ENCODE assay signal across 8 cellular contexts in the genomic region with DNA sequence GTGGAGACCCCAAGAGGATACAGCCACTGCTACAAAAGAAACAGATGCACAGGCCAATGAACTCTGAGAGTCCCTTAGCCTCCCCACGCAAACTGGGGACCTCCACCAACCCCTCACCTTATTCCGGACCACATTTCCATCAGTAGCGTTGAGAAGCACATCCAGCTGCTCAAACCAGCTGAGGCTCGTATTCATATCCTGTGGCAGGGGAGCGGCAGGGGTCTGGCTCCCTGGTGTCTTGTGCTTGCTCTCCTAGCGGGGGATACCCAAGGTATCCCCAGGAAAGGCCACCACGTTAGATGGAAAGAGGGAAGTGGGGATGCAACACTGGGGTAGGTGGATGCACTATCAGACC. TPM values are rescaled to one million over a fixed set of nuclear protein-coding genes. Genes with fewer than 3 reads are reported as not detected.
DNase-seq lines count a peak whose midpoint lies in the region; ATAC-seq, FAIRE-seq and TF ChIP-seq lines count a peak whose summit lies in the region.

No MANE protein-coding gene starts in this region.

- peak overlapping the region; percentile 98 for H3K4me3 Mint-ChIP-seq in HFFc6

- ATAC-seq in DND-41 (ENCODE audit: insufficient read depth, low read depth) (peak; percentile 10), HepG2 (no peak; the same call in 1 of the 3 replicates), HG02571 (IDR thresholded peaks at IDR 0.05; ENCODE audit: unreplicated experiment) (no peak)

- H3K4me3 ChIP-seq in DND-41 (ENCODE audit: low read depth in 1 of 2, low read length in 2 of 2) = peak overlapping the region; percentile 41 to 81; a peak in 3 of 4 replicates
- H3K4me3 ChIP-seq in HepG2 (replicated peaks in 1 of 3; ENCODE audit: insufficient read depth in 1 of 3, low read depth in 2 of 3, low read length in 3 of 3) = peak overlapping the region; percentile 74 to 83 (median 77)
- H3K4me3 ChIP-seq in transverse colon = peak overlapping the region; percentile 42 to 62 (median 56)

- peaks cover 3% of the 10 kb centered on the region; the same call in 1 of the 2 replicates for H3K36me3 Mint-ChIP-seq in HFFc6 (ENCODE audit: low read depth)

- TF ChIP-seq CTCF in DND-41 (IDR thresholded peaks at IDR 0.05; ENCODE audit: borderline replicate concordance, extremely low read depth, low read length, poor library complexity, severe bottlenecking) (no peak), HFFc6 (IDR thresholded peaks at IDR 0.05) (no peak), HepG2 (CRISPR knock-in tag; IDR thresholded peaks at IDR 0.05) (no peak), transverse colon (IDR thresholded peaks at IDR 0.05) (no peak)

- H3K36me3 ChIP-seq in DND-41 (ENCODE audit: insufficient read depth, low read length) = peaks cover 5% of the 10 kb centered on the region; the same call in 1 of the 2 replicates
- peaks cover 1 to 7% of the 10 kb centered on the region in 2 experiments; a peak in 2 of 5 replicates for H3K36me3 ChIP-seq in HepG2 (replicated peaks in 1 of 2; ENCODE audit: control insufficient read depth in 1 of 2, insufficient read depth in 2 of 2, low read length in 2 of 2)
- no peaks in the 10 kb centered on the region for H3K36me3 ChIP-seq in transverse colon

- no peak for FAIRE-seq in HepG2 (lab: Jason Lieb, UNC)

- no peak for TF ChIP-seq RAD21 in HepG2 (CRISPR knock-in tag; IDR thresholded peaks at IDR 0.05)

- WGBS in HepG2 (ENCODE audit: low lambda C conversion rate) = 0% methylated on average over 7 of the region's 7 CpGs
- WGBS in transverse colon (ENCODE audit: low coverage in 1 of 2), 2 donors = 0 to 2% methylated on average over 1 to 7 of the region's 7 CpGs

- DNase-seq in DND-41 (peak; percentile 36), HFFc6 (no peak), HepG2 (ENCODE audit: low spot score) (no peak), transverse colon (no peak), epidermal melanocyte (ENCODE audit: insufficient read length, low spot score) (no peak), inferior parietal cortex (ENCODE audit: extremely low spot score) (no peak)

- H3K27me3 ChIP-seq in DND-41 (ENCODE audit: insufficient read depth, low read length, poor library complexity) (no peaks in the 10 kb centered on the region), HepG2 (ENCODE audit: control insufficient read depth in 1 of 2, insufficient read depth in 2 of 2, low read length in 2 of 2) (no peaks in the 10 kb centered on the region; a peak in 1 of 5 replicates), transverse colon (no peaks in the 10 kb centered on the region)

- H3K4me2 ChIP-seq in DND-41 (ENCODE audit: insufficient read depth, low read length) = peak overlapping the region; percentile 87
- peak overlapping the region; percentile 95 for H3K4me2 ChIP-seq in HepG2 (ENCODE audit: low read depth, low read length)

- peak overlapping the region; percentile 85 for H2AFZ ChIP-seq in DND-41 (ENCODE audit: low read depth, low read length)
- H2AFZ ChIP-seq in HepG2 (ENCODE audit: low read length) = peak overlapping the region; percentile 46

- H3K79me2 ChIP-seq in DND-41 (ENCODE audit: insufficient read depth, low read length) (peaks cover 26% of the 10 kb centered on the region), HepG2 (ENCODE audit: insufficient read depth, low read length) (peaks cover 25% of the 10 kb centered on the region)

- POLR2A ChIA-PET in HepG2 (lab: Yijun Ruan, JAX) = interaction anchor here (0.8 to 5.3 kb wide), 18 partner anchors 9 to 680 kb away, joined by 3 to 144 read pairs (median 10); partner anchors contain the start of genes AKR1A1, HECTD3, MUTYH and NASP

- TF ChIP-seq EP300 in HepG2 (IDR thresholded peaks at IDR 0.05; ENCODE audit: low read depth in 2 of 2, low read length in 2 of 2) (no peak), HepG2 (CRISPR knock-in tag; IDR thresholded peaks at IDR 0.05; ENCODE audit: borderline replicate concordance) (no peak), transverse colon (IDR thresholded peaks at IDR 0.05; ENCODE audit: low read depth) (no peak)

- peak overlapping the region; percentile 76 for H3K27ac Mint-ChIP-seq in HFFc6

- peaks cover 33% of the 10 kb centered on the region for H3K4me1 ChIP-seq in DND-41 (ENCODE audit: insufficient read depth, low read length)
- H3K4me1 ChIP-seq in HepG2 (ENCODE audit: insufficient read depth, low read length) = peaks cover 43% of the 10 kb centered on the region
- H3K4me1 ChIP-seq in transverse colon = peaks cover 6 to 28% (median 15%) of the 10 kb centered on the region in 4 donors

- H3K9me3 ChIP-seq in DND-41 (ENCODE audit: insufficient read depth, low read length, severe bottlenecking) (no peaks in the 10 kb centered on the region), HepG2 (ENCODE audit: low read length) (no peaks in the 10 kb centered on the region), transverse colon (no peaks in the 10 kb centered on the region)

- peaks cover 2% of the 10 kb centered on the region for H3K27me3 Mint-ChIP-seq in HFFc6 (ENCODE audit: insufficient read depth)

- no peak for TF ChIP-seq POLR2A in HepG2 (IDR thresholded peaks at IDR 0.05; ENCODE audit: insufficient read depth in 1 of 2, low read depth in 2 of 2, low read length in 2 of 2)
- no peak for TF ChIP-seq POLR2A in transverse colon (IDR thresholded peaks at IDR 0.05)

- intact Hi-C loops in HepG2 (cut with micrococcal nuclease; ENCODE audit: unreplicated experiment) = no loop called here
- intact Hi-C loops in transverse colon (cut with DNase I; ENCODE audit: low total_unique reads) = no loop called here

- H3K9ac ChIP-seq in DND-41 (ENCODE audit: low read depth, low read length) (peak overlapping the region; percentile 61), HepG2 (ENCODE audit: insufficient read depth, low read depth, low read length) (peak overlapping the region; percentile 77)

- in situ Hi-C loops in HepG2 (cut with HindIII; ENCODE audit: extremely low pct_ligation_motif_present, low pct_unique_long_range_greater_than_20kb) = no loop called here
- in situ Hi-C loops in transverse colon (cut with MboI; ENCODE audit: low pct_ligation_motif_present in 1 of 4, low pct_unique_long_range_greater_than_20kb in 1 of 4, low sequenced_read_pairs in 3 of 4) = loop anchor here (10.0 to 25.0 kb wide), 3 partner anchors 145 to 662 kb away; partner anchors contain the start of genes HECTD3 (in 3 of the 4), UROD (in 3 of the 4) and PTCH2 (in 1 of the 4)

- TSS peak; percentile 55 for BruUV-seq in HepG2 (replicated peaks; lab: Mats Ljungman, UMichigan)

- H3K27ac ChIP-seq in DND-41 (ENCODE audit: low read length) (peak overlapping the region; percentile 57), angular gyrus (ENCODE audit: low read depth, low read length) (peak overlapping the region; percentile 88), HepG2 (ENCODE audit: extremely low read length, insufficient read depth, low read length) (peak overlapping the region; percentile 71), transverse colon (peak overlapping the region; percentile 45 to 81 (median 70))

- no peaks in the 10 kb centered on the region for H3K9me3 Mint-ChIP-seq in HFFc6

- no peaks in the 10 kb centered on the region for H4K20me1 ChIP-seq in DND-41 (ENCODE audit: insufficient read depth, low read length)
- H4K20me1 ChIP-seq in HepG2 (ENCODE audit: insufficient read depth, low read length) = no peaks in the 10 kb centered on the region; the same call in 1 of the 2 replicates

- H3K4me1 Mint-ChIP-seq in HFFc6 (ENCODE audit: low read depth) = peaks cover 38% of the 10 kb centered on the region

- CTCF ChIA-PET in HepG2 (lab: Yijun Ruan, JAX; ENCODE audit: low intra/inter-chr PET ratio, low total read pairs) = no interaction called here

RNA-seq across cellular contexts. Expression of gene CCDC163, which starts 0.5 kb away (rescaled TPM):
- 1 to 10 TPM; 1.3 to 2.4 (median 1.7) TPM for total RNA-seq in HFFc6 (2021; fragmentation: NEBNext Ultra II Directional; extraction: Animal tissue kit (Norgen Biotek cat#: 25700))
- total RNA-seq in HepG2 (2016; rRNA removed; fragmentation: Illumina TruSeq; extraction: Trizol) (4.4 and 5.2 TPM in 2 replicates), transverse colon (1 to 10 TPM in 1 of 4 donors, under 1 TPM in 1, not detected in 2; 0.27 to 1.1 TPM)
- 1.7 and 2.0 TPM in 2 replicates for total RNA-seq in HepG2 (2016; cell fraction: cytosol; rRNA removed; fragmentation: Illumina TruSeq; extraction: Trizol; ENCODE audit: low read depth)
- total RNA-seq in HepG2 (2016; cell fraction: insoluble cytoplasmic fraction; rRNA removed; fragmentation: Illumina TruSeq; extraction: Trizol) = 3.6 and 5.0 TPM in 2 replicates
- total RNA-seq in HepG2 (2016; cell fraction: membrane; rRNA removed; fragmentation: Illumina TruSeq; extraction: Trizol) = 4.4 and 4.6 TPM in 2 replicates
- 3.7 and 7.2 TPM in 2 replicates for total RNA-seq in HepG2 (2016; cell fraction: nucleus; rRNA removed; fragmentation: Illumina TruSeq; extraction: Trizol)
- 8.3 and 8.4 TPM in 2 replicates for polyA plus RNA-seq in HepG2 (2011; rRNA removed)
- 7.4 and 7.9 TPM in 2 replicates for polyA plus RNA-seq in HepG2 (2011; cell fraction: cytosol; rRNA removed)
- 9.2 and 10.0 TPM in 2 replicates for polyA plus RNA-seq in HepG2 (2011; cell fraction: nucleus; rRNA removed)
- 3.7 and 3.9 TPM in 2 replicates for polyA plus RNA-seq in HepG2 (2012)
- 1.1 and 2.1 TPM in 2 replicates for polyA plus RNA-seq in HepG2 (2016; cell fraction: cytosol; fragmentation: Illumina TruSeq; extraction: Trizol; ENCODE audit: low read depth)
- 4.7 and 5.7 TPM in 2 replicates for polyA plus RNA-seq in HepG2 (2016; cell fraction: insoluble cytoplasmic fraction; fragmentation: Illumina TruSeq; extraction: Trizol; ENCODE audit: low read depth)
- 3.4 and 4.3 TPM in 2 replicates for polyA plus RNA-seq in HepG2 (2016; cell fraction: membrane; fragmentation: Illumina TruSeq; extraction: Trizol; ENCODE audit: low read depth)
- 12.7 and 14.5 TPM in 2 replicates for polyA plus RNA-seq in HepG2 (2016; cell fraction: nucleus; fragmentation: Illumina TruSeq; extraction: Trizol; ENCODE audit: insufficient read depth, low read depth)
- polyA minus RNA-seq in HepG2 (2011; rRNA and poly(A)+ RNA removed; ENCODE audit: low replicate concordance) = 8.9 and 15.8 TPM in 2 replicates
- 2.3 and 3.3 TPM in 2 replicates for polyA minus RNA-seq in HepG2 (2011; cell fraction: cytosol; rRNA and poly(A)+ RNA removed)
- 5.3 and 5.6 TPM in 2 replicates for polyA minus RNA-seq in HepG2 (2011; cell fraction: nucleus; rRNA and poly(A)+ RNA removed)

RNA-seq across cellular contexts. Expression of gene MMACHC, which starts 0.7 kb away (rescaled TPM):
- 10 to 100 TPM; 11.1 to 12.9 (median 12.4) TPM for total RNA-seq in HFFc6 (2021; fragmentation: NEBNext Ultra II Directional; extraction: Animal tissue kit (Norgen Biotek cat#: 25700))
- total RNA-seq in HepG2 (2016; rRNA removed; fragmentation: Illumina TruSeq; extraction: Trizol) = 10.3 and 13.4 TPM in 2 replicates
- 1.7 and 1.8 TPM in 2 replicates for total RNA-seq in HepG2 (2016; cell fraction: cytosol; rRNA removed; fragmentation: Illumina TruSeq; extraction: Trizol; ENCODE audit: low read depth)
- total RNA-seq in HepG2 (2016; cell fraction: insoluble cytoplasmic fraction; rRNA removed; fragmentation: Illumina TruSeq; extraction: Trizol) = 9.5 and 12.8 TPM in 2 replicates
- total RNA-seq in HepG2 (2016; cell fraction: membrane; rRNA removed; fragmentation: Illumina TruSeq; extraction: Trizol) = 6.3 and 6.7 TPM in 2 replicates
- total RNA-seq in HepG2 (2016; cell fraction: nucleus; rRNA removed; fragmentation: Illumina TruSeq; extraction: Trizol) = 4.7 and 6.2 TPM in 2 replicates
- 11.6 and 12.9 TPM in 2 replicates for polyA plus RNA-seq in HepG2 (2011; rRNA removed)
- 10.0 and 13.8 TPM in 2 replicates for polyA plus RNA-seq in HepG2 (2011; cell fraction: cytosol; rRNA removed)
- 6.5 and 7.9 TPM in 2 replicates for polyA plus RNA-seq in HepG2 (2011; cell fraction: nucleus; rRNA removed)
- polyA plus RNA-seq in HepG2 (2012) = 5.7 and 8.2 TPM in 2 replicates
- 2.7 and 4.1 TPM in 2 replicates for polyA plus RNA-seq in HepG2 (2016; cell fraction: cytosol; fragmentation: Illumina TruSeq; extraction: Trizol; ENCODE audit: low read depth)
- 16.0 and 18.0 TPM in 2 replicates for polyA plus RNA-seq in HepG2 (2016; cell fraction: insoluble cytoplasmic fraction; fragmentation: Illumina TruSeq; extraction: Trizol; ENCODE audit: low read depth)
- 9.0 and 9.8 TPM in 2 replicates for polyA plus RNA-seq in HepG2 (2016; cell fraction: membrane; fragmentation: Illumina TruSeq; extraction: Trizol; ENCODE audit: low read depth)
- 7.7 and 8.8 TPM in 2 replicates for polyA plus RNA-seq in HepG2 (2016; cell fraction: nucleus; fragmentation: Illumina TruSeq; extraction: Trizol; ENCODE audit: insufficient read depth, low read depth)
- 44.1 and 56.1 TPM in 2 replicates for polyA minus RNA-seq in HepG2 (2011; rRNA and poly(A)+ RNA removed; ENCODE audit: low replicate concordance)
- polyA minus RNA-seq in HepG2 (2011; cell fraction: cytosol; rRNA and poly(A)+ RNA removed) = 11.0 and 11.6 TPM in 2 replicates
- polyA minus RNA-seq in HepG2 (2011; cell fraction: nucleus; rRNA and poly(A)+ RNA removed) = 7.9 and 9.4 TPM in 2 replicates
- 10 to 100 TPM in 1 of 4 donors, 1 to 10 TPM in 3; 3.7 to 21.3 (median 4.5) TPM for total RNA-seq in transverse colon

RNA-seq across cellular contexts. Expression of gene TESK2, which starts 8.4 kb away (rescaled TPM):
- 1 to 10 TPM in 2 of 6 experiments, under 1 TPM in 4; 0.54 to 1.4 (median 0.82) TPM for total RNA-seq in HFFc6 (2021; fragmentation: NEBNext Ultra II Directional; extraction: Animal tissue kit (Norgen Biotek cat#: 25700))
- total RNA-seq in HepG2 (2016; rRNA removed; fragmentation: Illumina TruSeq; extraction: Trizol) (5.5 and 6.9 TPM in 2 replicates), transverse colon (10 to 100 TPM in 3 of 4 donors, 1 to 10 TPM in 1; 5.2 to 32.2 (median 14.5) TPM)
- 2.9 and 3.4 TPM in 2 replicates for total RNA-seq in HepG2 (2016; cell fraction: cytosol; rRNA removed; fragmentation: Illumina TruSeq; extraction: Trizol; ENCODE audit: low read depth)
- total RNA-seq in HepG2 (2016; cell fraction: insoluble cytoplasmic fraction; rRNA removed; fragmentation: Illumina TruSeq; extraction: Trizol) = 5.6 and 6.8 TPM in 2 replicates
- total RNA-seq in HepG2 (2016; cell fraction: membrane; rRNA removed; fragmentation: Illumina TruSeq; extraction: Trizol) = 8.7 and 9.4 TPM in 2 replicates
- 6.2 and 6.8 TPM in 2 replicates for total RNA-seq in HepG2 (2016; cell fraction: nucleus; rRNA removed; fragmentation: Illumina TruSeq; extraction: Trizol)
- polyA plus RNA-seq in HepG2 (2011; rRNA removed) = 8.8 and 9.6 TPM in 2 replicates
- polyA plus RNA-seq in HepG2 (2011; cell fraction: cytosol; rRNA removed) = 9.0 and 9.1 TPM in 2 replicates
- 10.2 TPM in 2 replicates for polyA plus RNA-seq in HepG2 (2011; cell fraction: nucleus; rRNA removed)
- 6.1 and 8.0 TPM in 2 replicates for polyA plus RNA-seq in HepG2 (2012)
- polyA plus RNA-seq in HepG2 (2016; cell fraction: cytosol; fragmentation: Illumina TruSeq; extraction: Trizol; ENCODE audit: low read depth) = 2.3 and 2.9 TPM in 2 replicates
- 5.0 and 6.3 TPM in 2 replicates for polyA plus RNA-seq in HepG2 (2016; cell fraction: insoluble cytoplasmic fraction; fragmentation: Illumina TruSeq; extraction: Trizol; ENCODE audit: low read depth)
- 6.6 and 6.8 TPM in 2 replicates for polyA plus RNA-seq in HepG2 (2016; cell fraction: membrane; fragmentation: Illumina TruSeq; extraction: Trizol; ENCODE audit: low read depth)
- polyA plus RNA-seq in HepG2 (2016; cell fraction: nucleus; fragmentation: Illumina TruSeq; extraction: Trizol; ENCODE audit: insufficient read depth, low read depth) = 8.1 and 8.7 TPM in 2 replicates
- polyA minus RNA-seq in HepG2 (2011; rRNA and poly(A)+ RNA removed; ENCODE audit: low replicate concordance) = 4.1 and 11.9 TPM in 2 replicates
- 4.9 and 5.6 TPM in 2 replicates for polyA minus RNA-seq in HepG2 (2011; cell fraction: cytosol; rRNA and poly(A)+ RNA removed)
- 7.0 and 7.3 TPM in 2 replicates for polyA minus RNA-seq in HepG2 (2011; cell fraction: nucleus; rRNA and poly(A)+ RNA removed)

RNA-seq across cellular contexts. Expression of gene PRDX1, which starts 22.3 kb away (rescaled TPM):
- 1,000 to 10,000 TPM in 3 of 6 experiments, 100 to 1,000 TPM in 3; 798 to 1,123 (median 999) TPM for total RNA-seq in HFFc6 (2021; fragmentation: NEBNext Ultra II Directional; extraction: Animal tissue kit (Norgen Biotek cat#: 25700))
- total RNA-seq in HepG2 (2016; rRNA removed; fragmentation: Illumina TruSeq; extraction: Trizol) (1,898 and 2,651 TPM in 2 replicates), transverse colon (100 to 1,000 TPM; 120 to 291 (median 189) TPM)
- total RNA-seq in HepG2 (2016; cell fraction: cytosol; rRNA removed; fragmentation: Illumina TruSeq; extraction: Trizol; ENCODE audit: low read depth) = 648 and 690 TPM in 2 replicates
- total RNA-seq in HepG2 (2016; cell fraction: insoluble cytoplasmic fraction; rRNA removed; fragmentation: Illumina TruSeq; extraction: Trizol) = 1,942 and 2,764 TPM in 2 replicates
- 688 and 689 TPM in 2 replicates for total RNA-seq in HepG2 (2016; cell fraction: membrane; rRNA removed; fragmentation: Illumina TruSeq; extraction: Trizol)
- total RNA-seq in HepG2 (2016; cell fraction: nucleus; rRNA removed; fragmentation: Illumina TruSeq; extraction: Trizol) = 599 and 644 TPM in 2 replicates
- polyA plus RNA-seq in HepG2 (2011; rRNA removed) = 550 and 761 TPM in 2 replicates
- 477 and 587 TPM in 2 replicates for polyA plus RNA-seq in HepG2 (2011; cell fraction: cytosol; rRNA removed)
- 93.4 and 123 TPM in 2 replicates for polyA plus RNA-seq in HepG2 (2011; cell fraction: nucleus; rRNA removed)
- polyA plus RNA-seq in HepG2 (2012) = 725 and 786 TPM in 2 replicates
- polyA plus RNA-seq in HepG2 (2016; cell fraction: cytosol; fragmentation: Illumina TruSeq; extraction: Trizol; ENCODE audit: low read depth) = 598 and 600 TPM in 2 replicates
- polyA plus RNA-seq in HepG2 (2016; cell fraction: insoluble cytoplasmic fraction; fragmentation: Illumina TruSeq; extraction: Trizol; ENCODE audit: low read depth) = 2,458 and 2,666 TPM in 2 replicates
- 496 and 500 TPM in 2 replicates for polyA plus RNA-seq in HepG2 (2016; cell fraction: membrane; fragmentation: Illumina TruSeq; extraction: Trizol; ENCODE audit: low read depth)
- 910 and 953 TPM in 2 replicates for polyA plus RNA-seq in HepG2 (2016; cell fraction: nucleus; fragmentation: Illumina TruSeq; extraction: Trizol; ENCODE audit: insufficient read depth, low read depth)
- 219 and 566 TPM in 2 replicates for polyA minus RNA-seq in HepG2 (2011; rRNA and poly(A)+ RNA removed; ENCODE audit: low replicate concordance)
- 202 and 238 TPM in 2 replicates for polyA minus RNA-seq in HepG2 (2011; cell fraction: cytosol; rRNA and poly(A)+ RNA removed)
- 82.1 and 96.2 TPM in 2 replicates for polyA minus RNA-seq in HepG2 (2011; cell fraction: nucleus; rRNA and poly(A)+ RNA removed)

RNA-seq across cellular contexts. Expression of gene AKR1A1, which starts 51.2 kb away (rescaled TPM):
- 100 to 1,000 TPM; 105 to 125 (median 119) TPM for total RNA-seq in HFFc6 (2021; fragmentation: NEBNext Ultra II Directional; extraction: Animal tissue kit (Norgen Biotek cat#: 25700))
- 217 and 233 TPM in 2 replicates for total RNA-seq in HepG2 (2016; rRNA removed; fragmentation: Illumina TruSeq; extraction: Trizol)
- total RNA-seq in HepG2 (2016; cell fraction: cytosol; rRNA removed; fragmentation: Illumina TruSeq; extraction: Trizol; ENCODE audit: low read depth) = 83.2 and 92.8 TPM in 2 replicates
- 217 and 238 TPM in 2 replicates for total RNA-seq in HepG2 (2016; cell fraction: insoluble cytoplasmic fraction; rRNA removed; fragmentation: Illumina TruSeq; extraction: Trizol)
- total RNA-seq in HepG2 (2016; cell fraction: membrane; rRNA removed; fragmentation: Illumina TruSeq; extraction: Trizol) = 122 and 152 TPM in 2 replicates
- total RNA-seq in HepG2 (2016; cell fraction: nucleus; rRNA removed; fragmentation: Illumina TruSeq; extraction: Trizol) = 126 and 130 TPM in 2 replicates
- 181 and 188 TPM in 2 replicates for polyA plus RNA-seq in HepG2 (2011; rRNA removed)
- 171 and 206 TPM in 2 replicates for polyA plus RNA-seq in HepG2 (2011; cell fraction: cytosol; rRNA removed)
- polyA plus RNA-seq in HepG2 (2011; cell fraction: nucleus; rRNA removed) = 120 and 146 TPM in 2 replicates
- 115 TPM in 2 replicates for polyA plus RNA-seq in HepG2 (2012)
- 68.5 and 93.5 TPM in 2 replicates for polyA plus RNA-seq in HepG2 (2016; cell fraction: cytosol; fragmentation: Illumina TruSeq; extraction: Trizol; ENCODE audit: low read depth)
- polyA plus RNA-seq in HepG2 (2016; cell fraction: insoluble cytoplasmic fraction; fragmentation: Illumina TruSeq; extraction: Trizol; ENCODE audit: low read depth) = 208 and 214 TPM in 2 replicates
- 89.6 and 126 TPM in 2 replicates for polyA plus RNA-seq in HepG2 (2016; cell fraction: membrane; fragmentation: Illumina TruSeq; extraction: Trizol; ENCODE audit: low read depth)
- 233 and 234 TPM in 2 replicates for polyA plus RNA-seq in HepG2 (2016; cell fraction: nucleus; fragmentation: Illumina TruSeq; extraction: Trizol; ENCODE audit: insufficient read depth, low read depth)
- 185 and 208 TPM in 2 replicates for polyA minus RNA-seq in HepG2 (2011; rRNA and poly(A)+ RNA removed; ENCODE audit: low replicate concordance)
- 70.5 and 79.0 TPM in 2 replicates for polyA minus RNA-seq in HepG2 (2011; cell fraction: cytosol; rRNA and poly(A)+ RNA removed)
- 93.6 and 111 TPM in 2 replicates for polyA minus RNA-seq in HepG2 (2011; cell fraction: nucleus; rRNA and poly(A)+ RNA removed)
- total RNA-seq in transverse colon = 100 to 1,000 TPM in 3 of 4 donors, 10 to 100 TPM in 1; 86.5 to 158 (median 128) TPM
